In the genomic region with DNA sequence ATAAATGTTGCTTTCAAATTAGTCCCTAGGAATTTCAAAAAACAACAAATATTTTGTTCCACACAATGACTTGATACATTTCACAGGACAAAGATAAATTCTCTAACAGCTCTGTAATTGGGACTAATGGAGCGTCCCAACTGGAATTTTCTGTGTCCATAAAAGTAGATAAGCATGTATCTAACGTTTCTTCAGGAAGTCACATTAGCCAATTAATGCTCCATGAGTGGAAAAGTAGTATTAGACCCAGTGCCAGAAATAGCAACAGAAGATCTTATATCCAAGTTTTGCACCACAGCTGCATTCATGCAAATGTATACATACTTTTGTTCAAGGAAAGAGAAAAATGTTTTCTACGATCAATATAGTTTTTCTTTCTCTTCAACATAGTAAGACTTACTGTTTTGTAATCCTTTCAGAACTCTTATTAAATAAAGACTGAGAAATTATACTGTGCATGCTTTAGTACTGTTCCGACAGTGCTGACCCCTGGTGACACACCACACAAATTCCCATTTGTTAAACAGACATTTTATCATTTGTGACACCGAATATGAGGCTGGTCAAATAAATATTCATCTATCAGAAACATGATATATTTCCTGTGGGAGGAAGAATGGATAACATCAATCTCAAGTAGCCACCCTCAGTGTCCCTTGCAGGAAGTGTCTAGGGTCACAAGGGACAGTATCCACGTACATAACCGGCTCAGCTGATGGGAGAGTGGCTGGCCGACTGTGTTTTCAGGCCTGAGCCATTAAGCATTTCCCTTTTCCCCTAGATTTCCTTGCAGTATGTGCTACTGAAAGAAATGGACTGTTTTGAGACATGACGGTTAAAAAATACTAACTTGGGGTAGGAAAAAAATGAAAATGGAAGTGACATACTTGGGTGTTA, we compare ENCODE assay signal across 1 cellular context.
TF ChIP-seq lines count a peak whose summit lies in the region.

No MANE protein-coding gene starts in this region.

TF ChIP-seq in IMR-90, 13 proteins besides CTCF, POLR2A, EP300 and RAD21 (continued from another document):
- TF ChIP-seq FOS (IDR thresholded peaks at IDR 0.05; ENCODE audit: low read depth, low read length) (no peak), CEBPB (IDR thresholded peaks at IDR 0.05; ENCODE audit: low read depth, low read length) (no peak), MXI1 (IDR thresholded peaks at IDR 0.05; ENCODE audit: borderline replicate concordance, low read depth, low read length) (no peak), MAZ (IDR thresholded peaks at IDR 0.05; ENCODE audit: borderline replicate concordance, low read depth, low read length) (no peak), NFE2L2 (IDR thresholded peaks at IDR 0.05; ENCODE audit: low read depth, low read length) (no peak), CHD1 (IDR thresholded peaks at IDR 0.05; ENCODE audit: low read depth, low read length) (no peak), SMC3 (IDR thresholded peaks at IDR 0.05; ENCODE audit: low read depth, low read length) (no peak), BHLHE40 (IDR thresholded peaks at IDR 0.05; ENCODE audit: low read depth, low read length) (no peak), MAFK (IDR thresholded peaks at IDR 0.05; ENCODE audit: low read depth, low read length) (no peak), RFX5 (IDR thresholded peaks at IDR 0.05; ENCODE audit: low read depth, low read length) (no peak)
- TF ChIP-seq, protein P1, sequence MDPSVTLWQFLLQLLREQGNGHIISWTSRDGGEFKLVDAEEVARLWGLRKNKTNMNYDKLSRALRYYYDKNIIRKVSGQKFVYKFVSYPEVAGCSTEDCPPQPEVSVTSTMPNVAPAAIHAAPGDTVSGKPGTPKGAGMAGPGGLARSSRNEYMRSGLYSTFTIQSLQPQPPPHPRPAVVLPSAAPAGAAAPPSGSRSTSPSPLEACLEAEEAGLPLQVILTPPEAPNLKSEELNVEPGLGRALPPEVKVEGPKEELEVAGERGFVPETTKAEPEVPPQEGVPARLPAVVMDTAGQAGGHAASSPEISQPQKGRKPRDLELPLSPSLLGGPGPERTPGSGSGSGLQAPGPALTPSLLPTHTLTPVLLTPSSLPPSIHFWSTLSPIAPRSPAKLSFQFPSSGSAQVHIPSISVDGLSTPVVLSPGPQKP (IDR thresholded peaks at IDR 0.05; ENCODE audit: borderline replicate concordance, low read depth, low read length): no peak
TF ChIP-seq in IMR-90: peak in this region for 0.
